In genomic region chr11:65491614-65492386, GRCh38 we compare ENCODE assay signal across 8 cellular contexts. TPM values are rescaled to one million over a fixed set of nuclear protein-coding genes. Genes with fewer than 3 reads are reported as not detected.
DNase-seq lines count a peak whose midpoint lies in the region; ATAC-seq, FAIRE-seq and TF ChIP-seq lines count a peak whose summit lies in the region.

No MANE protein-coding gene starts in this region.

- DNase-seq in A549 (ENCODE audit: low read depth in 1 of 2, low spot score in 1 of 2) (peak; percentile 49 to 96), NCI-H524 treated with DMSO at 0.1 percent for 48 hours (lab: John Stamatoyannopoulos, UW) (peak; percentile 34), cerebellar cortex (ENCODE audit: low spot score) (peak; percentile 48), lower leg skin (ENCODE audit: low spot score in 2 of 2) (peak; percentile 87 to 97)

- TF ChIP-seq POLR2A in A549 (IDR thresholded peaks at IDR 0.05; ENCODE audit: low read length) (peak; percentile 6; the same call in 1 of the 2 replicates), GM18526 (IDR thresholded peaks at IDR 0.05; ENCODE audit: extremely low read depth, insufficient read length) (peak; percentile 20), lower leg skin (IDR thresholded peaks at IDR 0.05) (no peak)

- H3K4me1 ChIP-seq in A549 = peaks cover 94% of the 10 kb centered on the region

- H3K4me3 ChIP-seq in A549 = peak overlapping the region; percentile 8; the same call in 1 of the 3 replicates
- H3K4me3 ChIP-seq in lower leg skin (ENCODE audit: low read depth, poor library complexity, severe bottlenecking) = no peak overlapping the region

- TF ChIP-seq CTCF in A549 (IDR thresholded peaks at IDR 0.05) (no peak), lower leg skin (IDR thresholded peaks at IDR 0.05) (no peak)

- peak in 1 of 2 experiments; percentile 35; a peak in 1 of 5 replicates for TF ChIP-seq RAD21 in A549 (conservative IDR thresholded peaks at IDR 0.05 in 1 of 2, IDR thresholded peaks at IDR 0.05 in 1 of 2)

- POLR2A ChIA-PET in A549 (lab: Yijun Ruan, JAX) = interaction anchor here (1.0 to 26.7 kb wide), 7 partner anchors 11 to 72 kb away, joined by 4 to 1006 read pairs (median 41); partner anchors contain the start of genes MALAT1 and NEAT1

- peak; percentile 31 to 50 for ATAC-seq in A549
- ATAC-seq in GM19351 (IDR thresholded peaks at IDR 0.05; ENCODE audit: unreplicated experiment) = no peak
- no peak for ATAC-seq in GM19023 (IDR thresholded peaks at IDR 0.05; ENCODE audit: unreplicated experiment)

- H3K27ac ChIP-seq in A549 (peak overlapping the region; percentile 98 to 100), temporal lobe (ENCODE audit: low read depth, low read length) (peak overlapping the region; percentile 100)

- no peak for FAIRE-seq in A549 (lab: Jason Lieb, UNC)

- intact Hi-C loops in lower leg skin (cut with DNase I; ENCODE audit: low total_unique reads) = no loop called here

- H3K4me2 ChIP-seq in A549 = peak overlapping the region; percentile 77

- no peaks in the 10 kb centered on the region for H3K9me3 ChIP-seq in A549

- TF ChIP-seq EP300 in A549 (IDR thresholded peaks at IDR 0.05) = no peak; a peak in 1 of 5 replicates

- 2% methylated on average over 17 of the region's 17 CpGs for WGBS in A549 (ENCODE audit: missing lambda C conversion rate)
- 9 to 17% methylated on average over 17 of the region's 17 CpGs for WGBS in lower leg skin, 2 donors

- CTCF ChIA-PET in A549 (lab: Yijun Ruan, JAX) = interaction anchor here (0.6 to 30.0 kb wide), 8 partner anchors 8 to 124 kb away, joined by 3 to 947 read pairs (median 4); no protein-coding TSS in a partner anchor

TF ChIP-seq in A549, 52 proteins besides CTCF, POLR2A, EP300 and RAD21 (continues in another document):
- TF ChIP-seq SMC3 (IDR thresholded peaks at IDR 0.05) (no peak; the same call in 2 of the 3 replicates), HOXA7 (CRISPR knock-in tag; IDR thresholded peaks at IDR 0.05) (no peak), MYC (IDR thresholded peaks at IDR 0.05; ENCODE audit: borderline replicate concordance, low read length) (peak; percentile 79), GATA3 (IDR thresholded peaks at IDR 0.05; ENCODE audit: borderline replicate concordance) (peak; percentile 67), JUN (IDR thresholded peaks at IDR 0.05) (peak; percentile 63 to 77; a peak in 3 of 5 replicates), HOXB5 (CRISPR knock-in tag; IDR thresholded peaks at IDR 0.05) (0 out of 2 replicates have a peak, but pooled peaks have one; percentile 30), ZSCAN20 (CRISPR knock-in tag; IDR thresholded peaks at IDR 0.05) (peak; percentile 52; the same call in 1 of the 2 replicates), CEBPB (IDR thresholded peaks at IDR 0.05) (no peak), JUNB (IDR thresholded peaks at IDR 0.05) (peak; percentile 60), RNF2 (IDR thresholded peaks at IDR 0.05; ENCODE audit: borderline replicate concordance, low read depth) (no peak), HOXB13 (CRISPR knock-in tag; IDR thresholded peaks at IDR 0.05; ENCODE audit: low read depth) (no peak; the same call in 1 of the 2 replicates), FOSB (CRISPR knock-in tag; IDR thresholded peaks at IDR 0.05) (no peak; the same call in 1 of the 2 replicates), FOSL2 (IDR thresholded peaks at IDR 0.05) (peak; percentile 43), FOSL2 (CRISPR knock-in tag; IDR thresholded peaks at IDR 0.05) (peak; percentile 98), FOXS1 (CRISPR knock-in tag; IDR thresholded peaks at IDR 0.05) (0 out of 2 replicates have a peak, but pooled peaks have one; percentile 80), PBX3 (IDR thresholded peaks at IDR 0.05) (no peak), RARB (CRISPR knock-in tag; IDR thresholded peaks at IDR 0.05) (no peak), ZFP36 (IDR thresholded peaks at IDR 0.05; ENCODE audit: borderline replicate concordance, partially characterized antibody) (no peak), CBX2 (IDR thresholded peaks at IDR 0.05; ENCODE audit: borderline replicate concordance, low read depth) (no peak), MAFK (IDR thresholded peaks at IDR 0.05; ENCODE audit: partially characterized antibody) (peak; percentile 46)
- TF ChIP-seq, protein P1, sequence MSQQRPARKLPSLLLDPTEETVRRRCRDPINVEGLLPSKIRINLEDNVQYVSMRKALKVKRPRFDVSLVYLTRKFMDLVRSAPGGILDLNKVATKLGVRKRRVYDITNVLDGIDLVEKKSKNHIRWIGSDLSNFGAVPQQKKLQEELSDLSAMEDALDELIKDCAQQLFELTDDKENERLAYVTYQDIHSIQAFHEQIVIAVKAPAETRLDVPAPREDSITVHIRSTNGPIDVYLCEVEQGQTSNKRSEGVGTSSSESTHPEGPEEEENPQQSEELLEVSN (IDR thresholded peaks at IDR 0.05; ENCODE audit: borderline replicate concordance, low read depth) = no peak
- TF ChIP-seq, protein P2, sequence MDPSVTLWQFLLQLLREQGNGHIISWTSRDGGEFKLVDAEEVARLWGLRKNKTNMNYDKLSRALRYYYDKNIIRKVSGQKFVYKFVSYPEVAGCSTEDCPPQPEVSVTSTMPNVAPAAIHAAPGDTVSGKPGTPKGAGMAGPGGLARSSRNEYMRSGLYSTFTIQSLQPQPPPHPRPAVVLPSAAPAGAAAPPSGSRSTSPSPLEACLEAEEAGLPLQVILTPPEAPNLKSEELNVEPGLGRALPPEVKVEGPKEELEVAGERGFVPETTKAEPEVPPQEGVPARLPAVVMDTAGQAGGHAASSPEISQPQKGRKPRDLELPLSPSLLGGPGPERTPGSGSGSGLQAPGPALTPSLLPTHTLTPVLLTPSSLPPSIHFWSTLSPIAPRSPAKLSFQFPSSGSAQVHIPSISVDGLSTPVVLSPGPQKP (IDR thresholded peaks at IDR 0.05; ENCODE audit: low read depth, low read length) = no peak
- TF ChIP-seq, protein P3, sequence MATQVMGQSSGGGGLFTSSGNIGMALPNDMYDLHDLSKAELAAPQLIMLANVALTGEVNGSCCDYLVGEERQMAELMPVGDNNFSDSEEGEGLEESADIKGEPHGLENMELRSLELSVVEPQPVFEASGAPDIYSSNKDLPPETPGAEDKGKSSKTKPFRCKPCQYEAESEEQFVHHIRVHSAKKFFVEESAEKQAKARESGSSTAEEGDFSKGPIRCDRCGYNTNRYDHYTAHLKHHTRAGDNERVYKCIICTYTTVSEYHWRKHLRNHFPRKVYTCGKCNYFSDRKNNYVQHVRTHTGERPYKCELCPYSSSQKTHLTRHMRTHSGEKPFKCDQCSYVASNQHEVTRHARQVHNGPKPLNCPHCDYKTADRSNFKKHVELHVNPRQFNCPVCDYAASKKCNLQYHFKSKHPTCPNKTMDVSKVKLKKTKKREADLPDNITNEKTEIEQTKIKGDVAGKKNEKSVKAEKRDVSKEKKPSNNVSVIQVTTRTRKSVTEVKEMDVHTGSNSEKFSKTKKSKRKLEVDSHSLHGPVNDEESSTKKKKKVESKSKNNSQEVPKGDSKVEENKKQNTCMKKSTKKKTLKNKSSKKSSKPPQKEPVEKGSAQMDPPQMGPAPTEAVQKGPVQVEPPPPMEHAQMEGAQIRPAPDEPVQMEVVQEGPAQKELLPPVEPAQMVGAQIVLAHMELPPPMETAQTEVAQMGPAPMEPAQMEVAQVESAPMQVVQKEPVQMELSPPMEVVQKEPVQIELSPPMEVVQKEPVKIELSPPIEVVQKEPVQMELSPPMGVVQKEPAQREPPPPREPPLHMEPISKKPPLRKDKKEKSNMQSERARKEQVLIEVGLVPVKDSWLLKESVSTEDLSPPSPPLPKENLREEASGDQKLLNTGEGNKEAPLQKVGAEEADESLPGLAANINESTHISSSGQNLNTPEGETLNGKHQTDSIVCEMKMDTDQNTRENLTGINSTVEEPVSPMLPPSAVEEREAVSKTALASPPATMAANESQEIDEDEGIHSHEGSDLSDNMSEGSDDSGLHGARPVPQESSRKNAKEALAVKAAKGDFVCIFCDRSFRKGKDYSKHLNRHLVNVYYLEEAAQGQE (IDR thresholded peaks at IDR 0.05) = no peak
- TF ChIP-seq, protein P4, sequence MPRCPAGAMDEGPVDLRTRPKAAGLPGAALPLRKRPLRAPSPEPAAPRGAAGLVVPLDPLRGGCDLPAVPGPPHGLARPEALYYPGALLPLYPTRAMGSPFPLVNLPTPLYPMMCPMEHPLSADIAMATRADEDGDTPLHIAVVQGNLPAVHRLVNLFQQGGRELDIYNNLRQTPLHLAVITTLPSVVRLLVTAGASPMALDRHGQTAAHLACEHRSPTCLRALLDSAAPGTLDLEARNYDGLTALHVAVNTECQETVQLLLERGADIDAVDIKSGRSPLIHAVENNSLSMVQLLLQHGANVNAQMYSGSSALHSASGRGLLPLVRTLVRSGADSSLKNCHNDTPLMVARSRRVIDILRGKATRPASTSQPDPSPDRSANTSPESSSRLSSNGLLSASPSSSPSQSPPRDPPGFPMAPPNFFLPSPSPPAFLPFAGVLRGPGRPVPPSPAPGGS (IDR thresholded peaks at IDR 0.05) = 0 out of 3 replicates have a peak, but pooled peaks have one; percentile 45

RNA-seq across cellular contexts. Expression of gene MALAT1, which starts 7.0 kb away (rescaled TPM):
- polyA plus RNA-seq in A549 (2011; rRNA removed) = 1,041 and 1,340 TPM in 2 replicates
- polyA plus RNA-seq in A549 (2012; cell fraction: cytosol; rRNA removed) = 24.8 and 29.0 TPM in 2 replicates
- polyA plus RNA-seq in A549 (2012; cell fraction: nucleus; rRNA removed) = 215 and 608 TPM in 2 replicates
- polyA plus RNA-seq in A549 (2017; fragmentation: RNase III; extraction: RNeasy Plus Mini Kit Qiagen cat#74134 plus additional on column Dnase treatment) = 167 to 203 TPM (median 188 TPM) in 3 replicates
- polyA minus RNA-seq in A549 (2011; rRNA and poly(A)+ RNA removed) = 10,326 and 11,734 TPM in 2 replicates
- over 10,000 TPM in 1 of 4 donors, 1,000 to 10,000 TPM in 3; 5,806 to 14,299 (median 7,416) TPM for total RNA-seq in lower leg skin
- 8,183 TPM for total RNA-seq in temporal lobe

RNA-seq across cellular contexts. Expression of gene SCYL1, which starts 33.1 kb away (rescaled TPM):
- polyA plus RNA-seq in A549 (2011; rRNA removed) (30.8 and 33.6 TPM in 2 replicates), A549 (2017; fragmentation: RNase III; extraction: RNeasy Plus Mini Kit Qiagen cat#74134 plus additional on column Dnase treatment) (41.8 to 46.8 TPM (median 45.9 TPM) in 3 replicates)
- polyA plus RNA-seq in A549 (2012; cell fraction: cytosol; rRNA removed) = 88.0 and 105 TPM in 2 replicates
- 125 and 152 TPM in 2 replicates for polyA plus RNA-seq in A549 (2012; cell fraction: nucleus; rRNA removed)
- 39.1 and 43.6 TPM in 2 replicates for polyA minus RNA-seq in A549 (2011; rRNA and poly(A)+ RNA removed)
- total RNA-seq in lower leg skin (100 to 1,000 TPM in 1 of 4 donors, 10 to 100 TPM in 3; 73.1 to 103 (median 89.5) TPM), temporal lobe (34.2 TPM)

Comparison
In these comparisons a context has a peak if more than half of its experiments do, and no peak if none do; other contexts are left out.
1. ATAC-seq: peak in A549 (2 of 2); none in GM19351 (single experiment) and GM19023 (single experiment).
2. DNase-seq: peak in every context shown above with its lines; median percentile 92 in lower leg skin; 72 in A549; 48 in cerebellar cortex; 34 in NCI-H524 treated with DMSO at 0.1 percent for 48 hours.
3. POLR2A ChIP-seq: peak in A549 (single experiment) and GM18526 (single experiment); none in lower leg skin (0 of 2).